ENCODE assay signal across 16 cellular contexts in genomic region chr17:31248986-31249385, GRCh38. TPM values are rescaled to one million over a fixed set of nuclear protein-coding genes. Genes with fewer than 3 reads are reported as not detected.
DNase-seq lines count a peak whose midpoint lies in the region; ATAC-seq and TF ChIP-seq lines count a peak whose summit lies in the region.
"Had no signal": no experiment of that assay in that cellular context is flagged by ENCODE, and none has a peak within 500 bp of the region (broad histone marks: within the 10 kb centered on the region; RNA-seq: fewer than 3 reads in every experiment).

No MANE protein-coding gene starts in this region.

- TF ChIP-seq POLR2A in body of pancreas (IDR thresholded peaks at IDR 0.05) = no peak

- no peak for TF ChIP-seq CTCF in AG04449 (IDR thresholded peaks at IDR 0.05; ENCODE audit: insufficient read depth, low read length, missing control alignments)
- no peak for TF ChIP-seq CTCF in astrocyte of the spinal cord (IDR thresholded peaks at IDR 0.05; ENCODE audit: low read depth, low read length)
- no peak for TF ChIP-seq CTCF in body of pancreas (IDR thresholded peaks at IDR 0.05)
- TF ChIP-seq CTCF in upper lobe of right lung (IDR thresholded peaks at IDR 0.05) = no peak

- H3K4me3 ChIP-seq in AG04449 (ENCODE audit: low read depth, low read length) = no peak overlapping the region
- H3K4me3 ChIP-seq in astrocyte of the spinal cord (ENCODE audit: low read depth, low read length) = no peak overlapping the region
- H3K4me3 ChIP-seq in body of pancreas = no peak overlapping the region
- no peak overlapping the region for H3K4me3 ChIP-seq in upper lobe of right lung
- H3K4me3 ChIP-seq: ascending aorta, transverse colon had no signal

- peaks cover 0 to 5% of the 10 kb centered on the region in 2 donors for H3K36me3 ChIP-seq in body of pancreas (replicated peaks in 1 of 2; ENCODE audit: insufficient read depth in 1 of 2, low read depth in 2 of 2)
- H3K36me3 ChIP-seq in upper lobe of right lung = peaks cover 36% of the 10 kb centered on the region

- 90 to 91% methylated on average over 2 of the region's 2 CpGs for WGBS in body of pancreas, 2 donors

- no peak for ATAC-seq in GM19452 (IDR thresholded peaks at IDR 0.05; ENCODE audit: unreplicated experiment)
- ATAC-seq in body of pancreas = no peak
- no peak for ATAC-seq in upper lobe of right lung
- ATAC-seq: activated CD4-positive, alpha-beta T cell treated with anti-CD3 and anti-CD28 coated beads for 36 hours; activated T-cell treated with anti-CD3 and anti-CD28 coated beads, Interleukin-2, amount 50 U/mL, for 4 hours had no signal

- POLR2A ChIA-PET in AG04449 (lab: Yijun Ruan, JAX) = no interaction called here

- H3K9me3 ChIP-seq in body of pancreas (no peaks in the 10 kb centered on the region), upper lobe of right lung (no peaks in the 10 kb centered on the region)
- H3K9me3 ChIP-seq: ascending aorta, transverse colon had no signal

- in situ Hi-C loops in astrocyte of the spinal cord (cut with HindIII; ENCODE audit: low sequenced_read_pairs) = no loop called here

- no peaks in the 10 kb centered on the region for H3K27me3 ChIP-seq in body of pancreas
- no peaks in the 10 kb centered on the region for H3K27me3 ChIP-seq in upper lobe of right lung
- H3K27me3 ChIP-seq: ascending aorta, transverse colon had no signal

- H3K4me1 ChIP-seq in body of pancreas (no peaks in the 10 kb centered on the region), upper lobe of right lung (no peaks in the 10 kb centered on the region)

- no peak overlapping the region for H3K27ac ChIP-seq in body of pancreas
- H3K27ac ChIP-seq in upper lobe of right lung = no peak overlapping the region
- H3K27ac ChIP-seq: HL-60, parathyroid adenoma, transverse colon had no signal

- intact Hi-C loops in body of pancreas (cut with DNase I) (no loop called here), upper lobe of right lung (cut with DNase I) (no loop called here)

- CTCF ChIA-PET in AG04449 (lab: Yijun Ruan, JAX) = no interaction called here

- peak; percentile 56 for DNase-seq in AG04449 (ENCODE audit: low read depth, low spot score)
- DNase-seq in LHCN-M2 (ENCODE audit: low read depth) = peak; percentile 70
- peak; percentile 70 for DNase-seq in astrocyte of the spinal cord (ENCODE audit: low read depth, low spot score)
- peak; percentile 50 for DNase-seq in hepatic stellate cell (ENCODE audit: low spot score)
- no peak for DNase-seq in amygdala (lab: John Stamatoyannopoulos, UW)
- no peak for DNase-seq in body of pancreas
- DNase-seq in upper lobe of right lung = no peak
- DNase-seq: activated CD4-positive, alpha-beta T cell treated with anti-CD3 and anti-CD28 coated beads for 36 hours; activated T-cell treated with anti-CD3 and anti-CD28 coated beads, Interleukin-2, amount 50 U/mL, for 4 hours; midbrain; T-helper 1 cell; transverse colon had no signal

RNA-seq across cellular contexts. Expression of gene OMG, which starts 48.1 kb away (rescaled TPM):
- total RNA-seq in LHCN-M2 (2014; rRNA removed) (0.23 and 0.45 TPM in 2 replicates), body of pancreas (1 to 10 TPM in 1 of 2 donors, not detected in 1; 1.8 TPM), upper lobe of right lung (10.3 TPM)
- 0.17 TPM for polyA plus RNA-seq in LHCN-M2 (2012)
- total RNA-seq: ascending aorta, transverse colon had no signal

Comparison
In these comparisons a context has a peak if more than half of its experiments do, and no peak if none do; other contexts are left out.
1. DNase-seq: peak in AG04449 (single experiment), LHCN-M2 (single experiment), astrocyte of the spinal cord (single experiment) and hepatic stellate cell (single experiment); none in amygdala (0 of 56), body of pancreas (0 of 4) and upper lobe of right lung (single experiment).